Comparison of ENCODE assay signal across 18 cellular contexts in genomic region chr6:109071125-109071917, GRCh38. TPM values are rescaled to one million over a fixed set of nuclear protein-coding genes. Genes with fewer than 3 reads are reported as not detected.
A peak's percentile ranks its signal among the peaks of the same experiment; 100 is the strongest.
DNase-seq lines count a peak whose midpoint lies in the region; ATAC-seq and TF ChIP-seq lines count a peak whose summit lies in the region.
"Had no signal": no experiment of that assay in that cellular context is flagged by ENCODE, and none has a peak within 500 bp of the region (broad histone marks: within the 10 kb centered on the region; RNA-seq: fewer than 3 reads in every experiment).

No MANE protein-coding gene starts in this region.

- H3K27me3 ChIP-seq in ovary: no peaks in the 10 kb centered on the region
- H3K27me3 ChIP-seq: MG63 had no signal

- no peaks in the 10 kb centered on the region for H3K36me3 Mint-ChIP-seq in stimulated activated naive CD8-positive, alpha-beta T cell treated with anti-CD3 and anti-CD28 coated beads, Interleukin-15, Interleukin-2, amounts not matched to agents 100 ng/mL and 50 ng/mL, for 24 hours (ENCODE audit: low read depth)
- H3K36me3 Mint-ChIP-seq in activated naive CD8-positive, alpha-beta T cell: no peaks in the 10 kb centered on the region
- H3K36me3 Mint-ChIP-seq in mesothelial cell of epicardium: no peaks in the 10 kb centered on the region

- H3K4me1 ChIP-seq in urinary bladder (ENCODE audit: insufficient read depth): no peaks in the 10 kb centered on the region
- H3K4me1 ChIP-seq in ovary (ENCODE audit: insufficient read depth): no peaks in the 10 kb centered on the region

- TF ChIP-seq CTCF in mesothelial cell of epicardium (IDR thresholded peaks at IDR 0.05; ENCODE audit: unreplicated experiment): no peak
- no peak for TF ChIP-seq CTCF in ovary (IDR thresholded peaks at IDR 0.05)

- WGBS in urinary bladder: 43% methylated on average over 7 of the region's 7 CpGs
- WGBS in ovary, 3 donors: 59 to 65% (median 62%) methylated on average over 7 of the region's 7 CpGs

- H3K27me3 Mint-ChIP-seq in stimulated activated naive CD8-positive, alpha-beta T cell treated with anti-CD3 and anti-CD28 coated beads, Interleukin-15, Interleukin-2, amounts not matched to agents 100 ng/mL and 50 ng/mL, for 24 hours: no peaks in the 10 kb centered on the region
- no peaks in the 10 kb centered on the region for H3K27me3 Mint-ChIP-seq in activated naive CD8-positive, alpha-beta T cell
- no peaks in the 10 kb centered on the region for H3K27me3 Mint-ChIP-seq in mesothelial cell of epicardium (ENCODE audit: low read depth)
- H3K27me3 Mint-ChIP-seq: activated B cell treated with CpG ODN at 0.5 μM for 24 hours had no signal

- ATAC-seq in stimulated activated naive CD8-positive, alpha-beta T cell treated with anti-CD3 and anti-CD28 coated beads, Interleukin-15, Interleukin-2, amounts not matched to agents 100 U/mL and 50 U/mL, for 24 hours: no peak
- no peak for ATAC-seq in HG03354 (IDR thresholded peaks at IDR 0.05; ENCODE audit: poor library complexity, severe bottlenecking, unreplicated experiment)
- ATAC-seq: left ventricle myocardium superior had no signal

- no peaks in the 10 kb centered on the region for H3K9me3 Mint-ChIP-seq in stimulated activated naive CD8-positive, alpha-beta T cell treated with anti-CD3 and anti-CD28 coated beads, Interleukin-15, Interleukin-2, amounts not matched to agents 100 ng/mL and 50 ng/mL, for 24 hours
- no peaks in the 10 kb centered on the region for H3K9me3 Mint-ChIP-seq in activated naive CD8-positive, alpha-beta T cell (ENCODE audit: low read depth)
- no peaks in the 10 kb centered on the region for H3K9me3 Mint-ChIP-seq in mesothelial cell of epicardium
- H3K9me3 Mint-ChIP-seq: activated B cell treated with CpG ODN at 0.5 μM for 24 hours, HFFc6 had no signal

- peak overlapping the region; percentile 46 for H3K4me3 Mint-ChIP-seq in stimulated activated naive CD8-positive, alpha-beta T cell treated with anti-CD3 and anti-CD28 coated beads, Interleukin-15, Interleukin-2, amounts not matched to agents 100 ng/mL and 50 ng/mL, for 24 hours
- H3K4me3 Mint-ChIP-seq in activated naive CD8-positive, alpha-beta T cell: peak overlapping the region; percentile 51
- no peak overlapping the region for H3K4me3 Mint-ChIP-seq in mesothelial cell of epicardium
- H3K4me3 Mint-ChIP-seq: activated B cell treated with CpG ODN at 0.5 μM for 24 hours, HFFc6 had no signal

- H3K4me3 ChIP-seq in urinary bladder (ENCODE audit: low read depth, low read length): no peak overlapping the region
- no peak overlapping the region for H3K4me3 ChIP-seq in ovary
- H3K4me3 ChIP-seq: coronary artery, MG63 had no signal

- H3K36me3 ChIP-seq in urinary bladder (ENCODE audit: insufficient read depth): no peaks in the 10 kb centered on the region
- H3K36me3 ChIP-seq in ovary: no peaks in the 10 kb centered on the region
- H3K36me3 ChIP-seq: MG63 had no signal

- TF ChIP-seq POLR2A in ovary (IDR thresholded peaks at IDR 0.05): no peak

- no peaks in the 10 kb centered on the region for H3K9me3 ChIP-seq in ovary
- H3K9me3 ChIP-seq: MG63 had no signal

- no peak for TF ChIP-seq EP300 in ovary (IDR thresholded peaks at IDR 0.05)

- peaks cover 19% of the 10 kb centered on the region for H3K4me1 Mint-ChIP-seq in stimulated activated naive CD8-positive, alpha-beta T cell treated with anti-CD3 and anti-CD28 coated beads, Interleukin-15, Interleukin-2, amounts not matched to agents 100 ng/mL and 50 ng/mL, for 24 hours (ENCODE audit: low read depth)
- H3K4me1 Mint-ChIP-seq in activated naive CD8-positive, alpha-beta T cell (ENCODE audit: low read depth): peaks cover 22% of the 10 kb centered on the region
- peaks cover 18% of the 10 kb centered on the region for H3K4me1 Mint-ChIP-seq in mesothelial cell of epicardium

- intact Hi-C loops in ovary (cut with DNase I): loop anchor here in 2 of 4 donors (5.0 kb wide), 2 partner anchors 289 to 529 kb away; no protein-coding TSS in a partner anchor

- H3K27ac ChIP-seq in urinary bladder (ENCODE audit: low read depth) (peak overlapping the region; percentile 5), ovary (no peak overlapping the region)
- H3K27ac ChIP-seq: epithelial cell of prostate had no signal

- H3K27ac Mint-ChIP-seq in stimulated activated naive CD8-positive, alpha-beta T cell treated with anti-CD3 and anti-CD28 coated beads, Interleukin-15, Interleukin-2, amounts not matched to agents 100 ng/mL and 50 ng/mL, for 24 hours: no peak overlapping the region
- peak overlapping the region; percentile 67 for H3K27ac Mint-ChIP-seq in activated naive CD8-positive, alpha-beta T cell
- H3K27ac Mint-ChIP-seq in mesothelial cell of epicardium: peak overlapping the region; percentile 70
- H3K27ac Mint-ChIP-seq: activated B cell treated with CpG ODN at 0.5 μM for 24 hours, HFFc6 had no signal

- no peak for DNase-seq in stimulated activated naive CD8-positive, alpha-beta T cell treated with anti-CD3 and anti-CD28 coated beads, Interleukin-15, Interleukin-2, amounts not matched to agents 100 U/mL and 50 U/mL, for 24 hours
- DNase-seq in mesothelial cell of epicardium (ENCODE audit: low spot score in 2 of 2, unreplicated experiment in 2 of 2): no peak
- DNase-seq in ovary: no peak
- DNase-seq in Ammon's horn (ENCODE audit: low spot score): no peak
- DNase-seq: activated B cell treated with CpG ODN at 0.5 μM for 24 hours; foreskin melanocyte; HFFc6; left ventricle myocardium superior; MG63; NCI-H1694; NCI-H345; stimulated activated CD4-positive, alpha-beta T cell treated with anti-CD3 and anti-CD28 coated beads, Interleukin-4, amount 100 ng/mL, for 24 hours had no signal

RNA-seq across cellular contexts. Expression of gene SESN1, which starts 23.3 kb away (rescaled TPM):
- total RNA-seq in mesothelial cell of epicardium (28.9 to 30.2 TPM (median 29.1 TPM) in 3 replicates), urinary bladder (67.2 TPM), ovary (10 to 100 TPM; 36.5 to 97.2 (median 65.4) TPM)
- polyA plus RNA-seq in urinary bladder (33.4 TPM), ovary (10 to 100 TPM; 55.0 to 68.4 TPM)

RNA-seq across cellular contexts. Expression of gene CEP57L1, which starts 24.0 kb away (rescaled TPM):
- total RNA-seq in mesothelial cell of epicardium: 20.7 to 23.9 TPM (median 22.2 TPM) in 3 replicates
- total RNA-seq in urinary bladder: 83.1 TPM
- polyA plus RNA-seq in urinary bladder: 8.0 TPM
- total RNA-seq in ovary: 10 to 100 TPM in 3 of 7 donors, 1 to 10 TPM in 4; 7.4 to 12.6 (median 9.7) TPM
- polyA plus RNA-seq in ovary: 1 to 10 TPM; 4.9 to 9.1 TPM
